In genomic region chr12:29157486-29157946, GRCh38 we compare ENCODE assay signal across 17 cellular contexts. TPM values are rescaled to one million over a fixed set of nuclear protein-coding genes. Genes with fewer than 3 reads are reported as not detected.
A peak's percentile ranks its signal among the peaks of the same experiment; 100 is the strongest.
DNase-seq lines count a peak whose midpoint lies in the region; ATAC-seq lines count a peak whose summit lies in the region.
"Had no signal": no experiment of that assay in that cellular context is flagged by ENCODE, and none has a peak within 500 bp of the region (broad histone marks: within the 10 kb centered on the region; RNA-seq: fewer than 3 reads in every experiment).

No MANE protein-coding gene starts in this region.

- peaks cover 0 to 15% (median 6%) of the 10 kb centered on the region in 11 experiments; a peak in 10 of 22 replicates for H3K9me3 ChIP-seq in BLaER1 treated with 17β-estradiol and CSF1 and Interleukin-3, amounts not matched to agents 10 nM and 100 nM (replicated peaks in 1 of 11)
- H3K9me3 ChIP-seq: ovary had no signal

- H4K20me1 ChIP-seq in BLaER1 treated with 17β-estradiol and CSF1 and Interleukin-3, amounts not matched to agents 10 nM and 100 nM = 0 out of 22 replicates have a peak, but pooled peaks cover 0 to 6% (median 0%) of the 10 kb centered on the region in 11 experiments

- H3K4me2 ChIP-seq in BLaER1 treated with 17β-estradiol and CSF1 and Interleukin-3, amounts not matched to agents 10 nM and 100 nM = peak overlapping the region; percentile 45 to 89 (median 79)

- peaks cover 0 to 6% (median 0%) of the 10 kb centered on the region in 11 experiments; a peak in 1 of 22 replicates for H3K36me3 ChIP-seq in BLaER1 treated with 17β-estradiol and CSF1 and Interleukin-3, amounts not matched to agents 10 nM and 100 nM
- H3K36me3 ChIP-seq: ovary had no signal

- no peak for ATAC-seq in HG03280 (IDR thresholded peaks at IDR 0.05; ENCODE audit: unreplicated experiment)

- H3K4me1 ChIP-seq in BLaER1 treated with 17β-estradiol and CSF1 and Interleukin-3, amounts not matched to agents 10 nM and 100 nM = peaks cover 54 to 80% (median 70%) of the 10 kb centered on the region in 10 experiments

- H3K4me3 ChIP-seq in BLaER1 treated with 17β-estradiol and CSF1 and Interleukin-3, amounts not matched to agents 10 nM and 100 nM = peak overlapping the region in 6 of 10 experiments; percentile 14 to 49 (median 44); a peak in 7 of 20 replicates
- no peak overlapping the region for H3K4me3 ChIP-seq in skeletal muscle cell (ENCODE audit: low read depth, low read length)
- H3K4me3 ChIP-seq: ovary had no signal

- H3K27me3 ChIP-seq in BLaER1 treated with 17β-estradiol and CSF1 and Interleukin-3, amounts not matched to agents 10 nM and 100 nM = peaks cover 0 to 52% (median 0%) of the 10 kb centered on the region in 11 experiments; a peak in 6 of 22 replicates
- H3K27me3 ChIP-seq: ovary had no signal

- H3K9ac ChIP-seq in BLaER1 treated with 17β-estradiol and CSF1 and Interleukin-3, amounts not matched to agents 10 nM and 100 nM = peak overlapping the region in 4 of 11 experiments; percentile 15 to 58 (median 37); a peak in 6 of 22 replicates

- DNase-seq in RPMI7951 (ENCODE audit: low read depth) (peak; percentile 43), fibroblast of gingiva (ENCODE audit: low read depth) (peak; percentile 29), skeletal muscle cell (ENCODE audit: low read depth) (peak; percentile 43), islet precursor cell (no peak), HK-2 (ENCODE audit: unreplicated experiment) (no peak), AML-193 (lab: John Stamatoyannopoulos, UW) (no peak)
- DNase-seq: activated gamma-delta T cell treated with Interleukin-2 at 50 U/mL for 16 hours; central memory CD4-positive, alpha-beta T cell; NCI-H1694 treated with DMSO at 0.1 percent for 48 hours; NCI-H69; ovary; stimulated activated CD8-positive, alpha-beta memory T cell treated with anti-CD3 and anti-CD28 coated beads, Interleukin-4, amount 100 ng/mL, for 48 hours; T1000 had no signal

- peak overlapping the region in 9 of 11 experiments; percentile 56 to 81 (median 74); a peak in 15 of 22 replicates for H3K27ac ChIP-seq in BLaER1 treated with 17β-estradiol and CSF1 and Interleukin-3, amounts not matched to agents 10 nM and 100 nM
- H3K27ac ChIP-seq: C4-2B, epithelial cell of prostate, ovary had no signal

RNA-seq across cellular contexts. Expression of gene FAR2, which starts 8.4 kb away (rescaled TPM):
- total RNA-seq in RPMI7951 (2014; rRNA removed; shearing (Covaris generic)) = 11.9 and 12.2 TPM in 2 replicates

Comparison
In these comparisons a context has a peak if more than half of its experiments do, and no peak if none do; other contexts are left out.
1. DNase-seq: peak in RPMI7951 (single experiment), fibroblast of gingiva (single experiment) and skeletal muscle cell (single experiment); none in islet precursor cell (single experiment), HK-2 (single experiment) and AML-193 (0 of 2).